7 cellular contexts compared by ENCODE assay signal in the genomic region with DNA sequence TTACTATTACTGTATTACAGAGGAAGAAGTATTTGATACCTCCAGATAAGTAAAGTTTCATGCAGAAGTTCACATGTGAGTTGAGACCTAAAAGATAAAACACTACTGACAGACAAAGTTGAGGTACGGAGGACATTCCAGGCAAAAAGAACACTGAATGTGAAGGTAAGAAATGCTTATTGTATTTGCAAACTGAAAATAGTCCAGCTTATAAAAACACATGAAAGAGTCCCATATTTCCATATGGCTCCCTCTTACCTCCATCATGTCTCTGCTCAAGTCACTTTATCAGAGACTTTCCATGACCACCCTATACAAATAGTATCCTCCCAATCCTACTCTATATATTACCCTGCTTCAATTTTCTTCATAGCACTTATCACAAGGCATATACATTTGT.
"Had no signal": no experiment of that assay in that cellular context is flagged by ENCODE, and none has a peak within 500 bp of the region (broad histone marks: within the 10 kb centered on the region; RNA-seq: fewer than 3 reads in every experiment).

No MANE protein-coding gene starts in this region.

- DNase-seq: IMR-90, KBM-7, KG1 had no signal

- ATAC-seq: HepG2, K562 had no signal

- H3K4me3 ChIP-seq: K562 had no signal

- H3K27ac ChIP-seq: HL-60, KMS-11 had no signal
